10 cellular contexts compared by ENCODE assay signal in genomic region chr5:111755264-111755941, GRCh38. TPM values are rescaled to one million over a fixed set of nuclear protein-coding genes. Genes with fewer than 3 reads are reported as not detected.
A peak's percentile ranks its signal among the peaks of the same experiment; 100 is the strongest.
DNase-seq lines count a peak whose midpoint lies in the region; ATAC-seq and TF ChIP-seq lines count a peak whose summit lies in the region.
"Had no signal": no experiment of that assay in that cellular context is flagged by ENCODE, and none has a peak within 500 bp of the region (broad histone marks: within the 10 kb centered on the region; RNA-seq: fewer than 3 reads in every experiment).

No MANE protein-coding gene starts in this region.

- 12 to 20% methylated on average over 8 of the region's 8 CpGs for WGBS in heart right ventricle, 2 donors

- H3K4me3 ChIP-seq in heart right ventricle = peak overlapping the region in 9 of 10 donors; percentile 62 to 78 (median 71)

- peaks cover 7% of the 10 kb centered on the region for H3K27me3 Mint-ChIP-seq in activated naive CD8-positive, alpha-beta T cell treated with anti-CD3 and anti-CD28 coated beads, Interleukin-2, amount 50 U/mL, for 24 hours
- no peaks in the 10 kb centered on the region for H3K27me3 Mint-ChIP-seq in type B pancreatic cell

- TF ChIP-seq CTCF in heart right ventricle (IDR thresholded peaks at IDR 0.05) (no peak), type B pancreatic cell (conservative IDR thresholded peaks at IDR 0.05) (no peak)

- peaks cover 0 to 12% (median 0%) of the 10 kb centered on the region in 9 donors for H3K36me3 ChIP-seq in heart right ventricle

- intact Hi-C loops in heart right ventricle (cut with DNase I) = loop anchor here in 9 of 10 donors (5.0 to 10.0 kb wide), 9 partner anchors 73 to 392 kb away; no protein-coding TSS in a partner anchor
- intact Hi-C loops in Right ventricle myocardium inferior (cut with DNase I) = loop anchor here (5.0 kb wide), 2 partner anchors 73 to 387 kb away; no protein-coding TSS in a partner anchor
- intact Hi-C loops in sciatic nerve (cut with DNase I) = no loop called here

- H3K27ac Mint-ChIP-seq in activated naive CD8-positive, alpha-beta T cell treated with anti-CD3 and anti-CD28 coated beads, Interleukin-2, amount 50 U/mL, for 24 hours = no peak overlapping the region
- peak overlapping the region; percentile 94 for H3K27ac Mint-ChIP-seq in type B pancreatic cell

- H3K9me3 Mint-ChIP-seq in activated naive CD8-positive, alpha-beta T cell treated with anti-CD3 and anti-CD28 coated beads, Interleukin-2, amount 50 U/mL, for 24 hours = no peaks in the 10 kb centered on the region
- H3K9me3 Mint-ChIP-seq in type B pancreatic cell = no peaks in the 10 kb centered on the region

- H3K4me1 Mint-ChIP-seq in activated naive CD8-positive, alpha-beta T cell treated with anti-CD3 and anti-CD28 coated beads, Interleukin-2, amount 50 U/mL, for 24 hours = peaks cover 23% of the 10 kb centered on the region
- peaks cover 24% of the 10 kb centered on the region for H3K4me1 Mint-ChIP-seq in type B pancreatic cell (ENCODE audit: unreplicated experiment)

- H3K27ac ChIP-seq in heart right ventricle = peak overlapping the region; percentile 5 to 97 (median 88)

- H3K4me1 ChIP-seq in heart right ventricle = peaks cover 0 to 55% (median 30%) of the 10 kb centered on the region in 9 donors

- no peak for ATAC-seq in heart right ventricle
- ATAC-seq in Right ventricle myocardium inferior = no peak
- no peak for ATAC-seq in activated naive CD8-positive, alpha-beta T cell treated with anti-CD3 and anti-CD28 coated beads, Interleukin-2, amount 50 U/mL, for 24 hours
- no peak for ATAC-seq in sciatic nerve
- no peak for ATAC-seq in HG03432 (IDR thresholded peaks at IDR 0.05; ENCODE audit: unreplicated experiment)

- no peaks in the 10 kb centered on the region for H3K27me3 ChIP-seq in heart right ventricle

- peaks cover 1% of the 10 kb centered on the region for H3K36me3 Mint-ChIP-seq in activated naive CD8-positive, alpha-beta T cell treated with anti-CD3 and anti-CD28 coated beads, Interleukin-2, amount 50 U/mL, for 24 hours (ENCODE audit: low read depth)
- H3K36me3 Mint-ChIP-seq in type B pancreatic cell = peaks cover 33% of the 10 kb centered on the region

- H3K9me3 ChIP-seq in heart right ventricle = no peaks in the 10 kb centered on the region

- peak overlapping the region; percentile 82 for H3K4me3 Mint-ChIP-seq in activated naive CD8-positive, alpha-beta T cell treated with anti-CD3 and anti-CD28 coated beads, Interleukin-2, amount 50 U/mL, for 24 hours
- peak overlapping the region; percentile 91 for H3K4me3 Mint-ChIP-seq in type B pancreatic cell

- DNase-seq in heart right ventricle = no peak
- no peak for DNase-seq in Right ventricle myocardium inferior (ENCODE audit: missing footprints)
- no peak for DNase-seq in activated naive CD8-positive, alpha-beta T cell treated with anti-CD3 and anti-CD28 coated beads, Interleukin-2, amount 50 U/mL, for 24 hours
- DNase-seq in left kidney (ENCODE audit: low read depth, low spot score) = peak; percentile 59
- DNase-seq in type B pancreatic cell (ENCODE audit: extremely low spot score, unreplicated experiment) = no peak
- no peak for DNase-seq in GOT3 (lab: John Stamatoyannopoulos, UW)
- no peak for DNase-seq in sciatic nerve (ENCODE audit: low spot score)
- DNase-seq: DMS 273 treated with DMSO at 0.1 percent for 48 hours, NCI-H187 treated with DMSO at 0.1 percent for 48 hours had no signal

RNA-seq across cellular contexts. Expression of gene NREP, which starts 1.6 kb away (rescaled TPM):
- total RNA-seq in heart right ventricle (10 to 100 TPM; 10.4 to 72.3 (median 47.3) TPM), Right ventricle myocardium inferior (26.2 TPM), type B pancreatic cell (ENCODE audit: low replicate concordance) (139 and 462 TPM in 2 replicates), sciatic nerve (28.6 TPM)
- polyA plus RNA-seq in heart right ventricle = 10 to 100 TPM; 19.5 to 21.1 TPM
